In genomic region chr17:53724726-53725125, GRCh38 we compare ENCODE assay signal across 19 cellular contexts.
"Had no signal": no experiment of that assay in that cellular context is flagged by ENCODE, and none has a peak within 500 bp of the region (broad histone marks: within the 10 kb centered on the region; RNA-seq: fewer than 3 reads in every experiment).

No MANE protein-coding gene starts in this region.

- H3K4me3 ChIP-seq: dorsolateral prefrontal cortex, gastroesophageal sphincter, left lung, sigmoid colon, SK-N-MC, thyroid gland had no signal

- DNase-seq: activated B cell treated with CpG ODN at 0.5 μM for 24 hours; activated CD4-positive, alpha-beta T cell treated with anti-CD3 and anti-CD28 coated beads for 48 hours; activated CD8-positive, alpha-beta T cell treated with anti-CD3 and anti-CD28 coated beads, Interleukin-2, amount 10 ng/mL, durations not matched to agents 7 days and 5 days; activated naive CD4-positive, alpha-beta T cell treated with anti-CD3 and anti-CD28 coated beads for 36 hours; activated T-cell treated with anti-CD3 and anti-CD28 coated beads, Interleukin-2, amount 50 U/mL, for 4 hours; brain microvascular endothelial cell; central memory CD4-positive, alpha-beta T cell; dorsolateral prefrontal cortex; left lung; mammary epithelial cell; sigmoid colon; stimulated activated naive B cell treated with anti-CD40 and anti-IgM and Interleukin-4, amounts not matched to agents 10 μg/mL and 1 μg/mL and 100 μg/mL, for 72 hours; T-cell; T-helper 9 cell; thyroid gland had no signal

- H3K9me3 ChIP-seq: gastroesophageal sphincter, sigmoid colon, thyroid gland had no signal

- H3K27me3 ChIP-seq: brain microvascular endothelial cell, gastroesophageal sphincter, left lung, sigmoid colon, thyroid gland had no signal

- H3K27ac ChIP-seq: brain microvascular endothelial cell, dorsolateral prefrontal cortex, gastroesophageal sphincter, left lung, parathyroid adenoma, sigmoid colon, SK-N-MC, thyroid gland had no signal

- H3K36me3 ChIP-seq: brain microvascular endothelial cell, gastroesophageal sphincter, left lung, sigmoid colon, thyroid gland had no signal

- H3K4me1 ChIP-seq: gastroesophageal sphincter, left lung, parathyroid adenoma, sigmoid colon, thyroid gland had no signal

- FAIRE-seq: colon had no signal
